ENCODE assay signal across 1 cellular context in genomic region chr17:41620583-41621434, GRCh38.
TF ChIP-seq lines count a peak whose summit lies in the region.

No MANE protein-coding gene starts in this region.

TF ChIP-seq in K562, 482 proteins besides CTCF, POLR2A, EP300 and RAD21:
- no peak for TF ChIP-seq DIDO1 (tag; IDR thresholded peaks at IDR 0.05; ENCODE audit: low read depth)
- TF ChIP-seq ZBTB7A (IDR thresholded peaks at IDR 0.05; ENCODE audit: borderline replicate concordance, control insufficient read depth, low read depth, low read length): peak; percentile 81
